33 cellular contexts compared by ENCODE assay signal in the genomic region with DNA sequence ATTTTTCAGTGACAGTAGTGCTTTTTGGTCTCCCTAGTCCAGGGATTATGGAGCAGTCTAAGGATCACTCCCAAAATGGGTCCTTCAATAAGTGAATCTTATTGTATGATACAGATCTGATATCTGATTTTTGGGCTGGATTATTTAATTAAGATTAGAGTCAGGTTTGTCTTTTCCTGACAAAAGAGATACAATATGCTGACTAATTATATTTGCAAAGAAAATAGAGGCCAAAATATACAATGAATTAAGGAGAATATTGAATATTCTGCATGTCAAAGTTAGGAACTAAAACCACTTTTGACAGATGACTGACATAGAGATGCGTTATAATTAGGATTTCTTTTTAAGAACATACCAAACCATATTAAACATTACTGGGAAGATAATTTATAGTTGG.
"Had no signal": no experiment of that assay in that cellular context is flagged by ENCODE, and none has a peak within 500 bp of the region (broad histone marks: within the 10 kb centered on the region; RNA-seq: fewer than 3 reads in every experiment).

No MANE protein-coding gene starts in this region.

- H3K9me3 ChIP-seq: adrenal gland, ascending aorta, body of pancreas, breast epithelium had no signal

- DNase-seq: activated effector memory CD4-positive, alpha-beta T cell treated with anti-CD3 and anti-CD28 coated beads, Interleukin-2, amount 50 U/mL, for 16 hours; activated effector memory CD4-positive, alpha-beta T cell treated with Interleukin-2 at 50 U/mL for 16 hours; activated gamma-delta T cell; activated gamma-delta T cell treated with Interleukin-2 at 50 U/mL for 16 hours; activated naive CD4-positive, alpha-beta T cell; activated naive CD4-positive, alpha-beta T cell treated with anti-CD3 and anti-CD28 coated beads for 36 hours; activated naive CD4-positive, alpha-beta T cell treated with anti-CD3 and anti-CD28 coated beads, Interleukin-2, amount 10 ng/mL, durations not matched to agents 7 days and 5 days; activated naive CD4-positive, alpha-beta T cell treated with anti-CD3 and anti-CD28 coated beads, Interleukin-2, amount 50 U/mL, for 16 hours; activated naive CD4-positive, alpha-beta T cell treated with Interleukin-2 at 50 U/mL for 16 hours; activated naive CD8-positive, alpha-beta T cell treated with anti-CD3 and anti-CD28 coated beads for 36 hours; activated naive CD8-positive, alpha-beta T cell treated with anti-CD3 and anti-CD28 coated beads, Interleukin-2, amount 10 ng/mL, durations not matched to agents 7 days and 5 days; activated naive CD8-positive, alpha-beta T cell treated with anti-CD3 and anti-CD28 coated beads, Interleukin-2, amount 50 U/mL, for 24 hours; activated T-cell treated with anti-CD3 and anti-CD28 coated beads, Interleukin-2, amount 50 U/mL, for 1 hour; activated T-cell treated with anti-CD3 and anti-CD28 coated beads, Interleukin-2, amount 50 U/mL, for 24 hours; activated T-cell treated with anti-CD3 and anti-CD28 coated beads, Interleukin-2, amount 50 U/mL, for 4 hours; activated T-cell treated with anti-CD3 and anti-CD28 coated beads, Interleukin-2, amount 50 U/mL, for 48 hours; activated T-cell treated with anti-CD3 and anti-CD28 coated beads, Interleukin-2, amount 50 U/mL, for 72 hours; adrenal gland; amniotic stem cell; amygdala; anterior cingulate cortex; aorta; body of pancreas; brain microvascular endothelial cell; caudate nucleus; cerebellar nuclear complex had no signal

- ATAC-seq: activated naive CD4-positive, alpha-beta T cell treated with anti-CD3 and anti-CD28 coated beads, Interleukin-2, amount 50 U/mL, for 72 hours; activated naive CD8-positive, alpha-beta T cell treated with anti-CD3 and anti-CD28 coated beads, Interleukin-2, amount 50 U/mL, for 24 hours; activated T-cell treated with anti-CD3 and anti-CD28 coated beads, Interleukin-2, amount 50 U/mL, for 4 hours; activated T-cell treated with anti-CD3 and anti-CD28 coated beads, Interleukin-2, amount 50 U/mL, for 72 hours; activated T-helper 17 cell treated with anti-CD3 and anti-CD28 coated beads, Interleukin-2, amount 50 U/mL, for 72 hours; body of pancreas had no signal

- H3K27ac ChIP-seq: adrenal gland, ascending aorta, body of pancreas, brain microvascular endothelial cell, breast epithelium, cardiac muscle cell had no signal

- H3K4me1 ChIP-seq: adrenal gland, ascending aorta, body of pancreas, breast epithelium had no signal

- H3K4me3 ChIP-seq: adrenal gland, ascending aorta, body of pancreas, breast epithelium, cardiac muscle cell had no signal

- FAIRE-seq: astrocyte, bronchial epithelial cell had no signal

- H3K27me3 ChIP-seq: adrenal gland, ascending aorta, body of pancreas, brain microvascular endothelial cell, breast epithelium, cardiac muscle cell had no signal

- H3K36me3 ChIP-seq: adrenal gland, ascending aorta, brain microvascular endothelial cell, breast epithelium, cardiac muscle cell had no signal
